In genomic region chr16:2331932-2332267, GRCh38 we compare ENCODE assay signal across 22 cellular contexts.
"Had no signal": no experiment of that assay in that cellular context is flagged by ENCODE, and none has a peak within 500 bp of the region (broad histone marks: within the 10 kb centered on the region; RNA-seq: fewer than 3 reads in every experiment).

No MANE protein-coding gene starts in this region.

- H3K4me1 ChIP-seq: heart right ventricle, parathyroid adenoma, psoas muscle, right lobe of liver, stomach, testis, tibial artery had no signal

- H3K79me2 ChIP-seq: hepatocyte had no signal

- H3K4me1 Mint-ChIP-seq: memory B cell; nephron; neural crest cell; stimulated activated naive B cell treated with anti-CD40 and anti-IgM and Interleukin-4, amounts not matched to agents 10 μg/mL and 1 μg/mL and 100 μg/mL, for 72 hours had no signal

- H3K27me3 ChIP-seq: heart right ventricle, right lobe of liver, stomach, testis, tibial artery had no signal

- H3K4me3 Mint-ChIP-seq: memory B cell; naive thymus-derived CD8-positive, alpha-beta T cell; nephron; neural crest cell; stimulated activated naive B cell treated with anti-CD40 and anti-IgM and Interleukin-4, amounts not matched to agents 10 μg/mL and 1 μg/mL and 100 μg/mL, for 72 hours had no signal

- H3K9me3 ChIP-seq: heart right ventricle, psoas muscle, right lobe of liver, stomach, testis, tibial artery had no signal

- DNase-seq: heart right ventricle; islet precursor cell; left ventricle myocardium superior; naive thymus-derived CD8-positive, alpha-beta T cell; nucleus accumbens; psoas muscle; stimulated activated CD4-positive, alpha-beta T cell treated with anti-CD3 and anti-CD28 coated beads, Interleukin-1b, Interleukin-23, amount 100 ng/mL, for 48 hours; stimulated activated CD4-positive, alpha-beta T cell treated with anti-CD3 and anti-CD28 coated beads, Interleukin-2, amount 100 ng/mL, for 48 hours; stimulated activated CD4-positive, alpha-beta T cell treated with anti-CD3 and anti-CD28 coated beads, Interleukin-4, amount 100 ng/mL, for 4 hours; stimulated activated naive B cell treated with anti-CD40 and anti-IgM and Interleukin-4, amounts not matched to agents 10 μg/mL and 1 μg/mL and 100 μg/mL, for 72 hours; stimulated activated naive CD8-positive, alpha-beta T cell treated with anti-CD3 and anti-CD28 coated beads, Interleukin-15, Interleukin-2, amounts not matched to agents 100 U/mL and 50 U/mL, for 24 hours; stomach; testis; tibial artery; trophoblast cell had no signal

- H3K9me3 Mint-ChIP-seq: memory B cell; naive thymus-derived CD8-positive, alpha-beta T cell; nephron; neural crest cell; stimulated activated naive B cell treated with anti-CD40 and anti-IgM and Interleukin-4, amounts not matched to agents 10 μg/mL and 1 μg/mL and 100 μg/mL, for 72 hours had no signal

- H3K27ac ChIP-seq: heart right ventricle, hepatocyte, parathyroid adenoma, psoas muscle, right lobe of liver, stomach, testis, tibial artery had no signal

- H2AFZ ChIP-seq: hepatocyte, parathyroid adenoma had no signal

- H3K4me2 ChIP-seq: hepatocyte, smooth muscle cell had no signal

- H3K27ac Mint-ChIP-seq: memory B cell; nephron; stimulated activated naive B cell treated with anti-CD40 and anti-IgM and Interleukin-4, amounts not matched to agents 10 μg/mL and 1 μg/mL and 100 μg/mL, for 72 hours had no signal

- H3K36me3 ChIP-seq: right lobe of liver had no signal

- ATAC-seq: heart right ventricle; left ventricle myocardium superior; naive thymus-derived CD8-positive, alpha-beta T cell; psoas muscle; right lobe of liver; stimulated activated naive B cell treated with anti-CD40 and anti-IgM and Interleukin-4, amounts not matched to agents 10 μg/mL and 1 μg/mL and 100 μg/mL, for 72 hours; stimulated activated naive CD8-positive, alpha-beta T cell treated with anti-CD3 and anti-CD28 coated beads, Interleukin-15, Interleukin-2, amounts not matched to agents 100 U/mL and 50 U/mL, for 24 hours had no signal

- H3K4me3 ChIP-seq: heart right ventricle, hepatocyte, psoas muscle, right lobe of liver, smooth muscle cell, stomach, testis, tibial artery had no signal
